11 cellular contexts compared by ENCODE assay signal in the genomic region with DNA sequence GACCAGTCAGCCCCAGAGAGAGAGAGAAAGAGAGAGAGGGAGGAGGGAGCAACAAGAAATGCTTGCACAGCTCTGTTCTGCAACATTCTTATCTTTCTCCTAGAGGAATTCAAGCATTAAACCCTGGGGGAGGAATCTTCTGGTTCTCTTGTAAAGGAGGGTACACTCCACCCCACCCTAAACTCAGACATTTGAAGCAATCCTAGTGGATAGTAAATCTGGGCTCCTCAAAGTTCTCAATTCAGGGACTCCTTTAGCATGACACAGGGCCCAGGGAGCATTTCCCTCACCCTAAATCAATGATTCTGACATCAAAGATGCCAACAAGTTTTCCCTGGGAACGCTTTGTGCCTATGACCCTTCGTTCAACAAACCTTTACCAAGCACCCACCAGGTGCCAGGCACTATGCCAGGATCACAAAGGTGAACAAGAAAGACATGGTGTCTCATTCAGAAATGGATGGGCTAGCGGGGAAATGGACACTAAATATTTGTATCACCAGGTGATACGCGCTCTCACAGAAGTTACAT. TPM values are rescaled to one million over a fixed set of nuclear protein-coding genes. Genes with fewer than 3 reads are reported as not detected.
A peak's percentile ranks its signal among the peaks of the same experiment; 100 is the strongest.
DNase-seq lines count a peak whose midpoint lies in the region; ATAC-seq and TF ChIP-seq lines count a peak whose summit lies in the region.
"Had no signal": no experiment of that assay in that cellular context is flagged by ENCODE, and none has a peak within 500 bp of the region (broad histone marks: within the 10 kb centered on the region; RNA-seq: fewer than 3 reads in every experiment).

No MANE protein-coding gene starts in this region.

- H3K27ac ChIP-seq in colonic mucosa (peak overlapping the region; percentile 55), right lobe of liver (no peak overlapping the region)

- in situ Hi-C loops in ACHN (cut with HindIII; ENCODE audit: low pct_ligation_motif_present, low pct_unique_long_range_greater_than_20kb, low sequenced_read_pairs) = no loop called here

- H3K36me3 ChIP-seq in colonic mucosa (no peaks in the 10 kb centered on the region), right lobe of liver (no peaks in the 10 kb centered on the region)

- peak; percentile 16 for ATAC-seq in omental fat pad (ENCODE audit: low FRiP score)
- ATAC-seq in right lobe of liver = no peak
- ATAC-seq in HG03108 (IDR thresholded peaks at IDR 0.05; ENCODE audit: unreplicated experiment) = no peak

- no peak for TF ChIP-seq POLR2A in right lobe of liver (IDR thresholded peaks at IDR 0.05)

- no peaks in the 10 kb centered on the region for H3K9me3 ChIP-seq in colonic mucosa
- no peaks in the 10 kb centered on the region for H3K9me3 ChIP-seq in right lobe of liver

- H3K9ac ChIP-seq in colonic mucosa (ENCODE audit: low read depth in 2 of 2, low read length in 2 of 2) = no peak overlapping the region

- TF ChIP-seq CTCF in colonic mucosa (IDR thresholded peaks at IDR 0.05) = no peak
- TF ChIP-seq CTCF in omental fat pad (IDR thresholded peaks at IDR 0.05) = no peak
- TF ChIP-seq CTCF in right lobe of liver (IDR thresholded peaks at IDR 0.05) = no peak

- H3K4me1 ChIP-seq in colonic mucosa (no peaks in the 10 kb centered on the region), right lobe of liver (peaks cover 0 to 4% (median 0%) of the 10 kb centered on the region in 4 donors)

- H3K27me3 ChIP-seq in colonic mucosa = no peaks in the 10 kb centered on the region
- H3K27me3 ChIP-seq in right lobe of liver = no peaks in the 10 kb centered on the region

- peak; percentile 64 for DNase-seq in ACHN
- DNase-seq in M059J (ENCODE audit: low read depth) = peak; percentile 63
- no peak for DNase-seq in colonic mucosa
- no peak for DNase-seq in omental fat pad (ENCODE audit: low spot score)
- no peak for DNase-seq in right lobe of liver
- no peak for DNase-seq in amygdala (lab: John Stamatoyannopoulos, UW)
- no peak for DNase-seq in NK-92 (lab: John Stamatoyannopoulos, UW; ENCODE audit: unreplicated experiment)
- DNase-seq: activated effector memory CD4-positive, alpha-beta T cell treated with Interleukin-2 at 50 U/mL for 16 hours had no signal

- intact Hi-C loops in colonic mucosa (cut with DNase I) (no loop called here), right lobe of liver (cut with DNase I) (no loop called here)

- WGBS in right lobe of liver (ENCODE audit: insufficient coverage, low coverage, low lambda C conversion rate, missing lambda C conversion rate) = 55% methylated on average over 5 of the region's 5 CpGs

- H3K4me3 ChIP-seq in colonic mucosa (no peak overlapping the region), right lobe of liver (no peak overlapping the region)

RNA-seq across cellular contexts. Expression of a gene that starts 11.9 kb away (rescaled TPM):
- 177 and 253 TPM in 2 replicates for total RNA-seq in M059J (2014; rRNA removed; shearing (Covaris generic))
- total RNA-seq in colonic mucosa = 100 to 1,000 TPM; 197 to 323 TPM
- 100 to 1,000 TPM; 171 to 314 (median 229) TPM for total RNA-seq in omental fat pad
- 10 to 100 TPM; 17.5 to 53.1 (median 33.1) TPM for total RNA-seq in right lobe of liver

RNA-seq across cellular contexts. Expression of a gene that starts 35.0 kb away (rescaled TPM):
- total RNA-seq in M059J (2014; rRNA removed; shearing (Covaris generic)) = not detected in 2 replicates
- total RNA-seq in colonic mucosa (100 to 1,000 TPM in 1 of 2 donors, 10 to 100 TPM in 1; 52.6 to 102 TPM), omental fat pad (not detected), right lobe of liver (1 to 10 TPM in 1 of 6 experiments, under 1 TPM in 1, not detected in 4; 0.35 to 1.1 TPM)
- total RNA-seq: H4, mononuclear cell had no signal

Comparison
In these comparisons a context has a peak if more than half of its experiments do, and no peak if none do; other contexts are left out.
1. DNase-seq: peak in ACHN (single experiment) and M059J (single experiment); none in colonic mucosa (single experiment), omental fat pad (single experiment), right lobe of liver (0 of 3), amygdala (0 of 56) and NK-92 (single experiment).
2. RNA of a gene that starts 35.0 kb away (total RNA-seq): 52.6 to 102 TPM in colonic mucosa; 0.35 to 1.1 TPM in right lobe of liver, not detected in omental fat pad and not detected in M059J; every median in the first group is over 10 times any median in the second.